ENCODE assay signal across 2 cellular contexts in genomic region chr10:132596742-132597279, GRCh38.
TF ChIP-seq lines count a peak whose summit lies in the region.

No MANE protein-coding gene starts in this region.

TF ChIP-seq in GM12891, 5 proteins besides CTCF, POLR2A, EP300 and RAD21 (continued from another document):
- TF ChIP-seq POLR2AphosphoS5 (IDR thresholded peaks at IDR 0.05; ENCODE audit: low read depth, low read length) (no peak), POU2F2 (IDR thresholded peaks at IDR 0.05; ENCODE audit: low read depth, low read length) (no peak), TAF1 (IDR thresholded peaks at IDR 0.05; ENCODE audit: low read depth, low read length) (no peak)

TF ChIP-seq in GM12878, 131 proteins besides CTCF, POLR2A, EP300 and RAD21 (continued from another document):
- TF ChIP-seq ELK1 (IDR thresholded peaks at IDR 0.05; ENCODE audit: low read depth, low read length): no peak
- TF ChIP-seq ZNF274 (IDR thresholded peaks at IDR 0.05; ENCODE audit: insufficient read depth, insufficient read length): no peak
- TF ChIP-seq HDAC6 (IDR thresholded peaks at IDR 0.05; ENCODE audit: unreplicated experiment): no peak
- no peak for TF ChIP-seq NRF1 (conservative IDR thresholded peaks at IDR 0.05; ENCODE audit: low read depth, low read length)
- no peak for TF ChIP-seq IRF4 (IDR thresholded peaks at IDR 0.05; ENCODE audit: low read depth, low read length)
- TF ChIP-seq BCL3 (IDR thresholded peaks at IDR 0.05; ENCODE audit: borderline replicate concordance, insufficient read depth, low read depth, low read length, poor library complexity, severe bottlenecking): peak; percentile 73
- no peak for TF ChIP-seq GABPA (IDR thresholded peaks at IDR 0.05; ENCODE audit: low read depth)
- TF ChIP-seq PBX3 (IDR thresholded peaks at IDR 0.05; ENCODE audit: insufficient replicate concordance, low read depth, low read length): peak; percentile 4
- no peak for TF ChIP-seq E2F4 (IDR thresholded peaks at IDR 0.05; ENCODE audit: low read depth, low read length)
- no peak for TF ChIP-seq REST (IDR thresholded peaks at IDR 0.05; ENCODE audit: low read depth, low read length)
- TF ChIP-seq RUNX3 (IDR thresholded peaks at IDR 0.05; ENCODE audit: low read length): no peak
- TF ChIP-seq CREB1 (IDR thresholded peaks at IDR 0.05; ENCODE audit: low read depth): no peak
- no peak for TF ChIP-seq IRF3 (IDR thresholded peaks at IDR 0.05)
- no peak for TF ChIP-seq ZBTB11 (CRISPR knock-in tag; IDR thresholded peaks at IDR 0.05)
- no peak for TF ChIP-seq NR2C1 (IDR thresholded peaks at IDR 0.05)
